Comparison of ENCODE assay signal across 8 cellular contexts in genomic region chr1:221715321-221716169, GRCh38. TPM values are rescaled to one million over a fixed set of nuclear protein-coding genes. Genes with fewer than 3 reads are reported as not detected.
DNase-seq lines count a peak whose midpoint lies in the region; ATAC-seq lines count a peak whose summit lies in the region.

No MANE protein-coding gene starts in this region.

- peak overlapping the region; percentile 58 for H3K27ac ChIP-seq in substantia nigra (ENCODE audit: low read depth, low read length, poor library complexity, severe bottlenecking)

- DNase-seq in activated T-cell treated with anti-CD3 and anti-CD28 coated beads, Interleukin-2, amount 50 U/mL, for 72 hours = no peak
- DNase-seq in activated T-cell treated with anti-CD3 and anti-CD28 coated beads, Interleukin-2, amount 50 U/mL, for 48 hours = no peak
- peak; percentile 24 for DNase-seq in T1000 (lab: John Stamatoyannopoulos, UW)
- peak; percentile 78 for DNase-seq in iPS DF 4.7 (ENCODE audit: extremely low read depth, low spot score)
- no peak for DNase-seq in substantia nigra (lab: John Stamatoyannopoulos, UW)
- no peak for DNase-seq in nucleus accumbens (lab: John Stamatoyannopoulos, UW)

- peak overlapping the region in 1 of 2 donors; percentile 40 for H3K4me3 Mint-ChIP-seq in activated T-cell treated with anti-CD3 and anti-CD28 coated beads, Interleukin-2, amount 50 U/mL, for 72 hours

- H3K36me3 Mint-ChIP-seq in activated T-cell treated with anti-CD3 and anti-CD28 coated beads, Interleukin-2, amount 50 U/mL, for 72 hours (ENCODE audit: insufficient read depth in 2 of 2) = peaks cover 9 to 11% of the 10 kb centered on the region in 2 donors

- peak overlapping the region; percentile 87 for H3K27ac Mint-ChIP-seq in activated T-cell treated with anti-CD3 and anti-CD28 coated beads, Interleukin-2, amount 50 U/mL, for 72 hours

- H3K4me1 Mint-ChIP-seq in activated T-cell treated with anti-CD3 and anti-CD28 coated beads, Interleukin-2, amount 50 U/mL, for 72 hours (ENCODE audit: low read depth) = peaks cover 66% of the 10 kb centered on the region

- H3K27me3 Mint-ChIP-seq in activated T-cell treated with anti-CD3 and anti-CD28 coated beads, Interleukin-2, amount 50 U/mL, for 72 hours (ENCODE audit: low read depth) = peaks cover 16% of the 10 kb centered on the region

- peaks cover 0 to 3% of the 10 kb centered on the region in 2 donors for H3K9me3 Mint-ChIP-seq in activated T-cell treated with anti-CD3 and anti-CD28 coated beads, Interleukin-2, amount 50 U/mL, for 72 hours

- ATAC-seq in activated T-cell treated with anti-CD3 and anti-CD28 coated beads, Interleukin-2, amount 50 U/mL, for 72 hours (replicated peaks in 1 of 2) = no peak
- ATAC-seq in GM21515 (IDR thresholded peaks at IDR 0.05; ENCODE audit: unreplicated experiment) (no peak), GM21717 (IDR thresholded peaks at IDR 0.05; ENCODE audit: unreplicated experiment) (no peak)

RNA-seq across cellular contexts. Expression of gene DUSP10, which starts 26.3 kb away (rescaled TPM):
- 10 to 100 TPM; 14.3 TPM for total RNA-seq in activated T-cell treated with anti-CD3 and anti-CD28 coated beads, Interleukin-2, amount 50 U/mL, for 72 hours

Comparison
In these comparisons a context has a peak if more than half of its experiments do, and no peak if none do; other contexts are left out.
1. DNase-seq: peak in T1000 (single experiment) and iPS DF 4.7 (single experiment); none in activated T-cell treated with anti-CD3 and anti-CD28 coated beads, Interleukin-2, amount 50 U/mL, for 72 hours (0 of 2), activated T-cell treated with anti-CD3 and anti-CD28 coated beads, Interleukin-2, amount 50 U/mL, for 48 hours (0 of 2), substantia nigra (0 of 49) and nucleus accumbens (0 of 56).